20 cellular contexts compared by ENCODE assay signal in genomic region chr7:157371296-157371695, GRCh38.
"Had no signal": no experiment of that assay in that cellular context is flagged by ENCODE, and none has a peak within 500 bp of the region (broad histone marks: within the 10 kb centered on the region; RNA-seq: fewer than 3 reads in every experiment).

No MANE protein-coding gene starts in this region.

- H3K27ac Mint-ChIP-seq: activated B cell treated with CpG ODN at 0.5 μM for 24 hours had no signal

- H3K4me3 ChIP-seq: colonic mucosa, dorsolateral prefrontal cortex, heart left ventricle, sigmoid colon, smooth muscle cell, transverse colon had no signal

- DNase-seq: activated B cell treated with CpG ODN at 0.5 μM for 24 hours; activated CD4-positive, alpha-beta T cell treated with anti-CD3 and anti-CD28 coated beads for 36 hours; activated CD4-positive, alpha-beta T cell treated with anti-CD3 and anti-CD28 coated beads, Interleukin-2, amount 50 U/mL, for 4 hours; activated CD8-positive, alpha-beta memory T cell treated with anti-CD3 and anti-CD28 coated beads for 24 hours; activated CD8-positive, alpha-beta memory T cell treated with anti-CD3 and anti-CD28 coated beads, Interleukin-2, amount 50 U/mL, for 4 hours; activated gamma-delta T cell treated with Interleukin-2 at 50 U/mL for 16 hours; colonic mucosa; dorsolateral prefrontal cortex; heart left ventricle; nucleus accumbens; sigmoid colon; stimulated activated CD4-positive, alpha-beta T cell treated with anti-CD3 and anti-CD28 coated beads, Interleukin-15, amount 100 ng/mL, for 24 hours; stimulated activated CD8-positive, alpha-beta memory T cell treated with anti-CD3 and anti-CD28 coated beads, Interleukin-4, amount 100 ng/mL, for 48 hours; stimulated activated naive B cell treated with anti-CD40 and anti-IgM and Interleukin-4, amounts not matched to agents 10 μg/mL and 1 μg/mL and 100 μg/mL, for 72 hours; T-helper 1 cell; T1000; transverse colon had no signal

- H3K9me3 Mint-ChIP-seq: activated B cell treated with CpG ODN at 0.5 μM for 24 hours; stimulated activated naive B cell treated with anti-CD40 and anti-IgM and Interleukin-4, amounts not matched to agents 10 μg/mL and 1 μg/mL and 100 μg/mL, for 72 hours had no signal

- H3K9me3 ChIP-seq: colonic mucosa, heart left ventricle, sigmoid colon, transverse colon had no signal

- H3K27me3 ChIP-seq: colonic mucosa, dorsolateral prefrontal cortex, heart left ventricle, sigmoid colon, transverse colon had no signal

- H3K4me2 ChIP-seq: smooth muscle cell had no signal

- H3K4me1 ChIP-seq: colonic mucosa, parathyroid adenoma had no signal

- H3K27ac ChIP-seq: colonic mucosa, dorsolateral prefrontal cortex, epithelial cell of prostate, heart left ventricle, parathyroid adenoma, sigmoid colon, transverse colon had no signal

- H3K4me3 Mint-ChIP-seq: activated B cell treated with CpG ODN at 0.5 μM for 24 hours; activated CD4-positive, alpha-beta T cell treated with anti-CD3 and anti-CD28 coated beads for 36 hours; stimulated activated naive B cell treated with anti-CD40 and anti-IgM and Interleukin-4, amounts not matched to agents 10 μg/mL and 1 μg/mL and 100 μg/mL, for 72 hours had no signal

- H3K27me3 Mint-ChIP-seq: activated B cell treated with CpG ODN at 0.5 μM for 24 hours; activated CD4-positive, alpha-beta T cell treated with anti-CD3 and anti-CD28 coated beads for 36 hours; stimulated activated naive B cell treated with anti-CD40 and anti-IgM and Interleukin-4, amounts not matched to agents 10 μg/mL and 1 μg/mL and 100 μg/mL, for 72 hours had no signal

- ATAC-seq: activated CD4-positive, alpha-beta T cell treated with anti-CD3 and anti-CD28 coated beads for 36 hours; stimulated activated naive B cell treated with anti-CD40 and anti-IgM and Interleukin-4, amounts not matched to agents 10 μg/mL and 1 μg/mL and 100 μg/mL, for 72 hours had no signal

- H2AFZ ChIP-seq: parathyroid adenoma had no signal
